Comparison of ENCODE assay signal across 9 cellular contexts in the genomic region with DNA sequence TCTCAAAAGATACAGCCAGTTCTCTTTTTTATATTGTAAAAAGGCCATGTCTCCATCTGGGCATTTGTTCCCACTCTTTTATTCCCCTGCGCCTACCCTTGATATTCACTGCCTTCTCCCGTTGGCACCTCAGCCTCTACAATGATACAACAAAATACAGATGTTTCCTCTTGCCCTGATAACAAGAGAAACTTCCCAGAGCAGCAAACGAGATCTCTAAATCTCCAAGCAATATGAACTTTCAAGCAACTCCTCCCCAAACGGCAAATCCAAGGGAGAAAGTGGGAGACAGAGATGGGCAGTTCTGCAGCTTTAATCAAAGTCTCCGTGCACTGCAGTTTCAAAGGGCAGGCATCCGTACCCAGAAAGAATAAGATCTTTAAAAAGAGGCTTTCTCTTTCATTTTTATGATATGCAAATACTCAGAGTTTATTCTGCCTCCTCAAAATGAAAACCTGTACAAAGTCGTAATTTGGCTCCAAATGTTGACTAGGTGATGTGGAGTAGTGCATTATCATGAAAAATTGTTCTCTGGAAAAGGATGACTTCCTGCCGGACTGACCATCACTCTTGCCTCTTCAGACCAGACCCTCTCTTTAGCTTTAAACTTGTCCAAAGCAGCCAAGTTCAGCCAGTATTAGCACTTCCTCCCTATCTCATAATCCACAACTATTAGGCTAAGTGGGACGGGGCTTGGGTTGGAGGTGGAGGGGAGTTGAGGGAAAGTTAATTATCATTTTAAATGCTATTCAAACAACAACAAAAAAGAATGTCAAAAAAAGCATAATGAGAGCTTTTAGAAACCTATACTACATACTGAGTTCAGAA. TPM values are rescaled to one million over a fixed set of nuclear protein-coding genes. Genes with fewer than 3 reads are reported as not detected.
A peak's percentile ranks its signal among the peaks of the same experiment; 100 is the strongest.
DNase-seq lines count a peak whose midpoint lies in the region; ATAC-seq, FAIRE-seq and TF ChIP-seq lines count a peak whose summit lies in the region.
"Had no signal": no experiment of that assay in that cellular context is flagged by ENCODE, and none has a peak within 500 bp of the region (broad histone marks: within the 10 kb centered on the region; RNA-seq: fewer than 3 reads in every experiment).

No MANE protein-coding gene starts in this region.

- DNase-seq in astrocyte (ENCODE audit: low read depth) (no peak), lung (ENCODE audit: low spot score) (no peak), tibial artery (no peak), NCI-H226 (no peak)
- DNase-seq: activated T-cell treated with anti-CD3 and anti-CD28 coated beads, Interleukin-2, amount 50 U/mL, for 1 hour had no signal

- H3K79me2 ChIP-seq in astrocyte (ENCODE audit: insufficient read depth, low read length), result no peaks in the 10 kb centered on the region

- H3K4me1 Mint-ChIP-seq in astrocyte (ENCODE audit: low read depth, unreplicated experiment), result no peaks in the 10 kb centered on the region

- H4K20me1 ChIP-seq in astrocyte (ENCODE audit: insufficient read depth, low read length), result no peaks in the 10 kb centered on the region

- H3K27ac ChIP-seq in astrocyte (ENCODE audit: low read depth, low read length) (no peak overlapping the region), lung (ENCODE audit: low read depth in 1 of 2, low read length in 1 of 2) (no peak overlapping the region), tibial artery (peak overlapping the region; percentile 70 to 71)

- H3K27ac Mint-ChIP-seq in astrocyte (ENCODE audit: unreplicated experiment), result no peak overlapping the region

- H3K9ac ChIP-seq in astrocyte (ENCODE audit: low read length), result no peak overlapping the region

- ATAC-seq in HG02973 (IDR thresholded peaks at IDR 0.05; ENCODE audit: unreplicated experiment) (peak; percentile 80), lung (ENCODE audit: insufficient read depth, low FRiP score) (no peak), GM21723 (IDR thresholded peaks at IDR 0.05; ENCODE audit: unreplicated experiment) (no peak), HG02981 (IDR thresholded peaks at IDR 0.05; ENCODE audit: unreplicated experiment) (no peak)

- TF ChIP-seq CTCF in astrocyte (IDR thresholded peaks at IDR 0.05; ENCODE audit: insufficient read depth, low read depth, low read length) (no peak), lung (IDR thresholded peaks at IDR 0.05; ENCODE audit: control extremely low read depth, extremely low read depth) (no peak), tibial artery (IDR thresholded peaks at IDR 0.05) (no peak)

- H3K36me3 ChIP-seq in astrocyte (ENCODE audit: insufficient read depth, low read length) (no peaks in the 10 kb centered on the region), lung (ENCODE audit: control insufficient read depth in 2 of 2, insufficient read depth in 2 of 2, low read length in 2 of 2) (no peaks in the 10 kb centered on the region), tibial artery (no peaks in the 10 kb centered on the region)

- peaks cover 17% of the 10 kb centered on the region for H3K27me3 Mint-ChIP-seq in astrocyte (ENCODE audit: low read depth, unreplicated experiment)

- no peaks in the 10 kb centered on the region for H3K4me1 ChIP-seq in astrocyte (ENCODE audit: insufficient read depth, low read length)
- H3K4me1 ChIP-seq in lung (ENCODE audit: control insufficient read depth in 2 of 2, insufficient read depth in 2 of 2, low read length in 2 of 2), result no peaks in the 10 kb centered on the region
- peaks cover 0 to 50% (median 7%) of the 10 kb centered on the region in 4 donors for H3K4me1 ChIP-seq in tibial artery

- H3K4me2 ChIP-seq in astrocyte (ENCODE audit: low read length), result peak overlapping the region; percentile 73

- H3K27me3 ChIP-seq in astrocyte (ENCODE audit: insufficient read depth, low read length) (no peaks in the 10 kb centered on the region), lung (ENCODE audit: control insufficient read depth, insufficient read depth) (no peaks in the 10 kb centered on the region), tibial artery (no peaks in the 10 kb centered on the region)

- 8 to 23% methylated on average over 9 of the region's 9 CpGs for WGBS in lung, 2 donors

- no peak overlapping the region for H3K4me3 ChIP-seq in astrocyte (ENCODE audit: insufficient read depth, low read depth, low read length)
- peak overlapping the region; percentile 29 for H3K4me3 ChIP-seq in lung
- peak overlapping the region; percentile 52 to 56 for H3K4me3 ChIP-seq in tibial artery

- no peaks in the 10 kb centered on the region for H3K9me3 Mint-ChIP-seq in astrocyte (ENCODE audit: unreplicated experiment)

- intact Hi-C loops in tibial artery (cut with DNase I; ENCODE audit: low total_unique reads), result no loop called here

- FAIRE-seq in astrocyte (lab: Jason Lieb, UNC), result no peak

- peak overlapping the region; percentile 26 for H2AFZ ChIP-seq in astrocyte (ENCODE audit: low read depth, low read length)

- no peaks in the 10 kb centered on the region for H3K9me3 ChIP-seq in astrocyte (ENCODE audit: insufficient read depth, low read depth, low read length)
- no peaks in the 10 kb centered on the region for H3K9me3 ChIP-seq in lung (ENCODE audit: control insufficient read depth in 2 of 2, insufficient read depth in 1 of 2, low read length in 1 of 2)
- H3K9me3 ChIP-seq in tibial artery, result no peaks in the 10 kb centered on the region

- H3K36me3 Mint-ChIP-seq in astrocyte (ENCODE audit: low read depth, unreplicated experiment), result no peaks in the 10 kb centered on the region

- no peak overlapping the region for H3K4me3 Mint-ChIP-seq in astrocyte (ENCODE audit: unreplicated experiment)

RNA-seq across cellular contexts. Expression of gene HGF, which starts 0.7 kb away (rescaled TPM):
- not detected in 2 replicates for total RNA-seq in astrocyte
- 10 to 100 TPM; 17.9 to 25.5 TPM for total RNA-seq in lung
- 1 to 10 TPM; 3.1 to 6.6 TPM for polyA plus RNA-seq in lung
- total RNA-seq: epithelial cell of proximal tubule had no signal

Comparison
In these comparisons a context has a peak if more than half of its experiments do, and no peak if none do; other contexts are left out.
1. H3K27ac ChIP-seq: peak in tibial artery (2 of 2); none in astrocyte (single experiment) and lung (0 of 2).
2. RNA of gene HGF, which starts 0.7 kb away (total RNA-seq): 17.9 to 25.5 TPM in lung; not detected in astrocyte; every median in the first group is over 10 times any median in the second.